In the genomic region with DNA sequence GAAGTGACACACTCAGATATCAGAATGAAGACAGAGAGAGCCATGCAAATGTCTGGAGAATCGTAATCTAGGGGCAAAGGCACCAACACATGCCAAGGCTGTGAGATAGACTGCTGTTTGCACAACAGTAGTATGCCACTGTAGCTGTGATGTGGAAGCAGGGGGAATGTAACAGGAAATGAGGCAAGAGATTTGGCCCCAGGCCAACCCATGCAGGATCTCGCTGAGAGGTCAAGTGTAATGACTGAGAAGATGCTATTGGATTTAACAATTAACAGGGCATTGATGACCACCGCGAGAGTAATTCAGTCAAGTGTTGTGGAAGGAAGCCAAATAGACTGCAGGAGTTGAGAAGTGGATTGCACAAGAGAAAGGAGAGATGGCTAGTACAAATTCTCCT, we compare ENCODE assay signal across 12 cellular contexts.
A peak's percentile ranks its signal among the peaks of the same experiment; 100 is the strongest.
DNase-seq lines count a peak whose midpoint lies in the region; ATAC-seq and TF ChIP-seq lines count a peak whose summit lies in the region.
"Had no signal": no experiment of that assay in that cellular context is flagged by ENCODE, and none has a peak within 500 bp of the region (broad histone marks: within the 10 kb centered on the region; RNA-seq: fewer than 3 reads in every experiment).

No MANE protein-coding gene starts in this region.

- TF ChIP-seq CTCF in chondrocyte (IDR thresholded peaks at IDR 0.05) (no peak), upper lobe of right lung (IDR thresholded peaks at IDR 0.05) (no peak)

- H3K4me1 Mint-ChIP-seq in chondrocyte (ENCODE audit: low read depth): no peaks in the 10 kb centered on the region
- H3K4me1 Mint-ChIP-seq: activated naive CD4-positive, alpha-beta T cell treated with anti-CD3 and anti-CD28 coated beads, Interleukin-2, amount 50 U/mL, for 24 hours had no signal

- H3K27ac Mint-ChIP-seq in chondrocyte (ENCODE audit: unreplicated experiment): no peak overlapping the region
- H3K27ac Mint-ChIP-seq: activated naive CD4-positive, alpha-beta T cell treated with anti-CD3 and anti-CD28 coated beads, Interleukin-2, amount 50 U/mL, for 24 hours had no signal

- peaks cover 12% of the 10 kb centered on the region for H3K27me3 Mint-ChIP-seq in chondrocyte (ENCODE audit: low read depth)
- H3K27me3 Mint-ChIP-seq: activated naive CD4-positive, alpha-beta T cell treated with anti-CD3 and anti-CD28 coated beads, Interleukin-2, amount 50 U/mL, for 24 hours had no signal

- no peaks in the 10 kb centered on the region for H3K27me3 ChIP-seq in upper lobe of right lung
- H3K27me3 ChIP-seq: uterus had no signal

- peaks cover under 1% of the 10 kb centered on the region for H3K4me1 ChIP-seq in upper lobe of right lung
- H3K4me1 ChIP-seq: uterus had no signal

- no peaks in the 10 kb centered on the region for H3K9me3 ChIP-seq in upper lobe of right lung
- H3K9me3 ChIP-seq: BLaER1 treated with 17β-estradiol and CSF1 and Interleukin-3, amounts not matched to agents 10 nM and 100 nM; uterus had no signal

- no peak overlapping the region for H3K27ac ChIP-seq in upper lobe of right lung
- H3K27ac ChIP-seq: BLaER1 treated with 17β-estradiol and CSF1 and Interleukin-3, amounts not matched to agents 10 nM and 100 nM; uterus had no signal

- no peaks in the 10 kb centered on the region for H3K36me3 Mint-ChIP-seq in chondrocyte (ENCODE audit: low read depth)
- H3K36me3 Mint-ChIP-seq: activated naive CD4-positive, alpha-beta T cell treated with anti-CD3 and anti-CD28 coated beads, Interleukin-2, amount 50 U/mL, for 24 hours had no signal

- intact Hi-C loops in left cardiac atrium (cut with DNase I) (no loop called here), Right ventricle myocardium inferior (cut with DNase I) (no loop called here), upper lobe of right lung (cut with DNase I) (no loop called here)

- peak in 1 of 2 donors; percentile 72 for ATAC-seq in left cardiac atrium
- no peak for ATAC-seq in Right ventricle myocardium inferior
- ATAC-seq in upper lobe of right lung: peak; percentile 79
- no peak for ATAC-seq in HG03439 (IDR thresholded peaks at IDR 0.05; ENCODE audit: unreplicated experiment)

- H3K4me3 Mint-ChIP-seq in chondrocyte (ENCODE audit: unreplicated experiment): no peak overlapping the region
- H3K4me3 Mint-ChIP-seq: activated naive CD4-positive, alpha-beta T cell treated with anti-CD3 and anti-CD28 coated beads, Interleukin-2, amount 50 U/mL, for 24 hours had no signal

- peak; percentile 28 for DNase-seq in left cardiac atrium
- no peak for DNase-seq in Right ventricle myocardium inferior (ENCODE audit: missing footprints)
- peak; percentile 77 for DNase-seq in NCI-H345 treated with DMSO at 0.1 percent for 48 hours (lab: John Stamatoyannopoulos, UW; ENCODE audit: unreplicated experiment)
- peak; percentile 65 for DNase-seq in chondrocyte (ENCODE audit: low spot score)
- peak; percentile 78 for DNase-seq in upper lobe of right lung
- no peak for DNase-seq in LoVo (ENCODE audit: low spot score)
- no peak for DNase-seq in SIG-M5 treated with dmso at 0.1 percent for 504 hours (lab: John Stamatoyannopoulos, UW; ENCODE audit: unreplicated experiment)
- DNase-seq: NCI-H187 treated with DMSO at 0.1 percent for 48 hours, uterus had no signal

- no peaks in the 10 kb centered on the region for H3K36me3 ChIP-seq in upper lobe of right lung
- H3K36me3 ChIP-seq: BLaER1 treated with 17β-estradiol and CSF1 and Interleukin-3, amounts not matched to agents 10 nM and 100 nM; uterus had no signal

- no peaks in the 10 kb centered on the region for H3K9me3 Mint-ChIP-seq in chondrocyte (ENCODE audit: low read depth)
- H3K9me3 Mint-ChIP-seq: activated naive CD4-positive, alpha-beta T cell treated with anti-CD3 and anti-CD28 coated beads, Interleukin-2, amount 50 U/mL, for 24 hours had no signal

- no peak overlapping the region for H3K4me3 ChIP-seq in upper lobe of right lung
- H3K4me3 ChIP-seq: BLaER1 treated with 17β-estradiol and CSF1 and Interleukin-3, amounts not matched to agents 10 nM and 100 nM; uterus had no signal

Comparison
In these comparisons a context has a peak if more than half of its experiments do, and no peak if none do; other contexts are left out.
1. DNase-seq: peak in left cardiac atrium (single experiment), NCI-H345 treated with DMSO at 0.1 percent for 48 hours (single experiment), chondrocyte (single experiment) and upper lobe of right lung (single experiment); none in Right ventricle myocardium inferior (single experiment), LoVo (single experiment) and SIG-M5 treated with dmso at 0.1 percent for 504 hours (single experiment).